1 cellular context compared by ENCODE assay signal in genomic region chr9:133699546-133699945, GRCh38.
TF ChIP-seq lines count a peak whose summit lies in the region.

No MANE protein-coding gene starts in this region.

TF ChIP-seq in HepG2, 621 proteins besides CTCF, POLR2A, EP300 and RAD21 (continued from another document):
- TF ChIP-seq MLXIP (CRISPR knock-in tag; IDR thresholded peaks at IDR 0.05; ENCODE audit: borderline replicate concordance) (no peak), NFRKB (IDR thresholded peaks at IDR 0.05) (no peak), ZNF512B (CRISPR knock-in tag; IDR thresholded peaks at IDR 0.05; ENCODE audit: borderline replicate concordance) (no peak), ZNF7 (CRISPR knock-in tag; IDR thresholded peaks at IDR 0.05) (peak; percentile 88), KLF15 (CRISPR knock-in tag; IDR thresholded peaks at IDR 0.05; ENCODE audit: borderline replicate concordance) (no peak)
